9 cellular contexts compared by ENCODE assay signal in genomic region chr20:25470045-25470444, GRCh38.
DNase-seq lines count a peak whose midpoint lies in the region; ATAC-seq and TF ChIP-seq lines count a peak whose summit lies in the region.
"Had no signal": no experiment of that assay in that cellular context is flagged by ENCODE, and none has a peak within 500 bp of the region (broad histone marks: within the 10 kb centered on the region; RNA-seq: fewer than 3 reads in every experiment).

No MANE protein-coding gene starts in this region.

- no peaks in the 10 kb centered on the region for H3K27me3 ChIP-seq in kidney epithelial cell (ENCODE audit: control insufficient read depth, insufficient read depth, low read length)

- no peak overlapping the region for H3K4me3 ChIP-seq in kidney epithelial cell (ENCODE audit: low read depth, low read length)

- peak; percentile 60 for TF ChIP-seq CTCF in kidney epithelial cell (IDR thresholded peaks at IDR 0.05; ENCODE audit: insufficient read depth, low read length, poor library complexity, severe bottlenecking)

- in situ Hi-C loops in G401 (cut with HindIII; ENCODE audit: low sequenced_read_pairs) = no loop called here

- peak; percentile 86 for ATAC-seq in GM21723 (IDR thresholded peaks at IDR 0.05; ENCODE audit: unreplicated experiment)
- ATAC-seq in GM21515 (IDR thresholded peaks at IDR 0.05; ENCODE audit: unreplicated experiment) = no peak

- peaks cover 2% of the 10 kb centered on the region for H3K36me3 ChIP-seq in kidney epithelial cell (ENCODE audit: control insufficient read depth, insufficient read depth, low read length)

- DNase-seq in G401 (ENCODE audit: low spot score) (peak; percentile 29), NCI-H1105 treated with DMSO at 0.1 percent for 48 hours (lab: John Stamatoyannopoulos, UW) (peak; percentile 14), kidney epithelial cell (ENCODE audit: low read depth) (no peak), NCI-H187 (lab: John Stamatoyannopoulos, UW) (no peak)
- peak; percentile 51 to 59 for DNase-seq in activated T-cell treated with anti-CD3 and anti-CD28 coated beads, Interleukin-2, amount 50 U/mL, for 48 hours
- no peak for DNase-seq in NK-92 treated with Interleukin-12 subunit alpha and Interleukin-12 subunit beta, amount 100 ng/mL, for 24 hours (lab: John Stamatoyannopoulos, UW)
- DNase-seq: activated B cell treated with CpG ODN at 0.5 μM for 24 hours had no signal

Comparison
In these comparisons a context has a peak if more than half of its experiments do, and no peak if none do; other contexts are left out.
1. DNase-seq: peak in G401 (single experiment), NCI-H1105 treated with DMSO at 0.1 percent for 48 hours (single experiment) and activated T-cell treated with anti-CD3 and anti-CD28 coated beads, Interleukin-2, amount 50 U/mL, for 48 hours (2 of 2); none in kidney epithelial cell (single experiment), NCI-H187 (0 of 2) and NK-92 treated with Interleukin-12 subunit alpha and Interleukin-12 subunit beta, amount 100 ng/mL, for 24 hours (single experiment).